In the genomic region with DNA sequence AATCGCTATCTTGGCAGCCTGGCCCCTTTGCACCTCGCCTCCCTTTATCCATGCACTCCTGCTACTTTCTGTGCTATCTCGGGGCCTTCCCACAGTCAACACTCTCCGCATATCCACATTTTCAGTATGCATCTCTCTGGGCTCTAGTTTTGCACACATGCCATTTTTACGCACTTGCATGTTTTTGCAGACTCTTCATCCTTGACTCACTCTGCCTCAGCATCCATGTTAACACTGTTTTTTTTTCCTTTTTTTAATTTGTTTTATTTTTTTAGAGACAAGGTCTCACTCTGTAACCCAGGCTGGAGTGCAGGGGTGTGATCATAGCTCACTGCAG, we compare ENCODE assay signal across 10 cellular contexts. TPM values are rescaled to one million over a fixed set of nuclear protein-coding genes. Genes with fewer than 3 reads are reported as not detected.
DNase-seq lines count a peak whose midpoint lies in the region; ATAC-seq, FAIRE-seq and TF ChIP-seq lines count a peak whose summit lies in the region.
"Had no signal": no experiment of that assay in that cellular context is flagged by ENCODE, and none has a peak within 500 bp of the region (broad histone marks: within the 10 kb centered on the region; RNA-seq: fewer than 3 reads in every experiment).

No MANE protein-coding gene starts in this region.

- no peaks in the 10 kb centered on the region for H3K36me3 ChIP-seq in GM23248 (ENCODE audit: low read depth)
- H3K36me3 ChIP-seq in K562 (ENCODE audit: control insufficient read depth, insufficient read depth, low read length): no peaks in the 10 kb centered on the region
- no peaks in the 10 kb centered on the region for H3K36me3 ChIP-seq in iPS-18a (ENCODE audit: control insufficient read depth, low read depth, low read length)
- H3K36me3 ChIP-seq in stomach smooth muscle (ENCODE audit: control insufficient read depth in 2 of 2, insufficient read depth in 2 of 2, low read length in 2 of 2): no peaks in the 10 kb centered on the region

- DNase-seq in GM23248: peak; percentile 72
- no peak for DNase-seq in K562 (ENCODE audit: extremely low read depth in 1 of 4, low spot score in 3 of 4)
- DNase-seq in GM19238 (ENCODE audit: insufficient read length, low spot score): no peak
- DNase-seq in COLO829 (ENCODE audit: low spot score): no peak
- DNase-seq: effector CD8-positive, alpha-beta T cell had no signal

- H3K79me2 ChIP-seq in GM23248 (ENCODE audit: insufficient read depth): 0 out of 2 replicates have a peak, but pooled peaks cover 8% of the 10 kb centered on the region
- H3K79me2 ChIP-seq in K562 (ENCODE audit: control insufficient read depth, insufficient read depth, low read length): peaks cover 7% of the 10 kb centered on the region; the same call in 1 of the 3 replicates

- in situ Hi-C loops in GM23248 (cut with MboI) (no loop called here), K562 (cut with MboI) (no loop called here)

- H4K20me1 ChIP-seq in GM23248 (ENCODE audit: insufficient read depth) (no peaks in the 10 kb centered on the region), K562 (replicated peaks; ENCODE audit: control insufficient read depth, insufficient read depth, low read length) (no peaks in the 10 kb centered on the region)

- H3K27me3 ChIP-seq in GM23248 (replicated peaks; ENCODE audit: insufficient read depth) (no peaks in the 10 kb centered on the region), K562 (ENCODE audit: control insufficient read depth in 2 of 2, insufficient read depth in 2 of 2, low read length in 2 of 2) (no peaks in the 10 kb centered on the region), iPS-18a (ENCODE audit: control insufficient read depth, insufficient read depth, low read length) (no peaks in the 10 kb centered on the region), stomach smooth muscle (ENCODE audit: control insufficient read depth in 1 of 2, insufficient read depth in 2 of 2, low read length in 2 of 2) (no peaks in the 10 kb centered on the region)

- H2AFZ ChIP-seq in GM23248 (peak overlapping the region; percentile 88), K562 (ENCODE audit: low read depth, low read length) (no peak overlapping the region)

- peaks cover 7% of the 10 kb centered on the region; the same call in 1 of the 2 replicates for H3F3A ChIP-seq in GM23248 (ENCODE audit: insufficient read depth)

- TF ChIP-seq POLR2A in K562 (conservative IDR thresholded peaks at IDR 0.05): no peak

- H3K27ac ChIP-seq in GM23248 (peak overlapping the region; percentile 38), K562 (ENCODE audit: extremely low read depth, low read depth, low read length) (no peak overlapping the region), iPS-18a (ENCODE audit: low read length) (no peak overlapping the region), stomach smooth muscle (ENCODE audit: low read length) (peak overlapping the region; percentile 55)

- TF ChIP-seq CTCF in K562 (IDR thresholded peaks at IDR 0.05 in 2 of 3, conservative IDR thresholded peaks at IDR 0.05 in 1 of 3; ENCODE audit: insufficient read depth in 2 of 3, low read depth in 1 of 3, low read length in 3 of 3): no peak

- H3K4me3 ChIP-seq in GM23248: peak overlapping the region; percentile 77
- no peak overlapping the region for H3K4me3 ChIP-seq in K562
- H3K4me3 ChIP-seq in iPS-18a (ENCODE audit: low read length): peak overlapping the region; percentile 30
- H3K4me3 ChIP-seq in stomach smooth muscle (ENCODE audit: low read length in 2 of 2): peak overlapping the region; percentile 55 to 68

- peak overlapping the region; percentile 60 for H3K9ac ChIP-seq in GM23248
- H3K9ac ChIP-seq in K562 (ENCODE audit: insufficient read depth in 1 of 2, low read depth in 2 of 2, low read length in 2 of 2): peak overlapping the region in 1 of 2 experiments; percentile 52; a peak in 1 of 4 replicates
- no peak overlapping the region for H3K9ac ChIP-seq in iPS-18a (ENCODE audit: low read length)
- no peak overlapping the region for H3K9ac ChIP-seq in stomach smooth muscle (ENCODE audit: low read length in 2 of 2)

- ATAC-seq in K562 (no peak), HG02642 (IDR thresholded peaks at IDR 0.05; ENCODE audit: poor library complexity, unreplicated experiment) (no peak), GM21423 (IDR thresholded peaks at IDR 0.05; ENCODE audit: unreplicated experiment) (no peak)

- no TSS peak for BruUV-seq in K562 (replicated peaks; lab: Mats Ljungman, UMichigan)

- no peaks in the 10 kb centered on the region for H3K9me2 ChIP-seq in GM23248 (ENCODE audit: insufficient read depth)

- no peak for TF ChIP-seq EP300 in K562 (IDR thresholded peaks at IDR 0.05; ENCODE audit: low read length)

- H3K9me3 ChIP-seq in GM23248 (ENCODE audit: low read depth) (no peaks in the 10 kb centered on the region), K562 (replicated peaks; ENCODE audit: control insufficient read depth, insufficient read depth, low read depth, low read length) (no peaks in the 10 kb centered on the region), iPS-18a (ENCODE audit: control insufficient read depth, low read depth, low read length) (no peaks in the 10 kb centered on the region), stomach smooth muscle (ENCODE audit: control insufficient read depth in 2 of 2, low read length in 2 of 2) (no peaks in the 10 kb centered on the region)

- POLR2A ChIA-PET in K562 (lab: Yijun Ruan, JAX): interaction anchor here (1.3 kb wide), 1 partner anchor 19 kb away, joined by 3 read pairs; no protein-coding TSS in a partner anchor

- FAIRE-seq in K562 (lab: Jason Lieb, UNC): peak; percentile 64

- WGBS in GM23248 (ENCODE audit: low coverage in 1 of 2, low lambda C conversion rate in 2 of 2, missing lambda C conversion rate in 2 of 2), 2 experiments: 3 to 4% methylated on average over 5 of the region's 5 CpGs
- WGBS in K562 (ENCODE audit: insufficient coverage, low coverage, missing lambda C conversion rate): 67% methylated on average over 4 of the region's 5 CpGs

- CTCF ChIA-PET in K562 (lab: Yijun Ruan, JAX; ENCODE audit: low intra/inter-chr PET ratio): no interaction called here

- no peaks in the 10 kb centered on the region for H3K9me1 ChIP-seq in K562 (ENCODE audit: control insufficient read depth, insufficient read depth, low read length)

- H3K4me2 ChIP-seq in GM23248 (ENCODE audit: unreplicated experiment) (peak overlapping the region; percentile 89), K562 (ENCODE audit: insufficient read depth, low read length) (no peak overlapping the region)

- intact Hi-C loops in K562 (cut with micrococcal nuclease): no loop called here

- H3K4me1 ChIP-seq in GM23248 (ENCODE audit: insufficient read depth): peaks cover 24% of the 10 kb centered on the region
- peaks cover 24 to 71% of the 10 kb centered on the region in 2 experiments for H3K4me1 ChIP-seq in K562 (replicated peaks in 1 of 2; ENCODE audit: control insufficient read depth in 2 of 2, insufficient read depth in 2 of 2, low read length in 2 of 2)
- peaks cover 27% of the 10 kb centered on the region for H3K4me1 ChIP-seq in iPS-18a (ENCODE audit: control insufficient read depth, low read depth, low read length)
- H3K4me1 ChIP-seq in stomach smooth muscle (ENCODE audit: control insufficient read depth, insufficient read depth, low read length): peaks cover 55% of the 10 kb centered on the region

- TF ChIP-seq RAD21 in K562 (CRISPR knock-in tag; conservative IDR thresholded peaks at IDR 0.05 in 1 of 2, IDR thresholded peaks at IDR 0.05 in 1 of 2): no peak

RNA-seq across cellular contexts. Expression of a gene that starts 2.5 kb away (rescaled TPM):
- total RNA-seq in GM23248 (2014; rRNA removed; shearing (Covaris generic)): 0.22 TPM in 1 of 2 replicates, not detected in the other
- polyA plus RNA-seq in GM23248 (2016; fragmentation: Nextera tagmentation; extraction: Ambion mirVana): 2.7 and 3.1 TPM in 2 replicates
- total RNA-seq in K562 (2011; cell fraction: chromatin; rRNA removed; ENCODE audit: low replicate concordance): 1.8 and 3.4 TPM in 2 replicates
- total RNA-seq in K562 (2011; cell fraction: nucleolus; rRNA removed): 2.5 and 3.2 TPM in 2 replicates
- total RNA-seq in K562 (2011; cell fraction: nucleoplasm; rRNA removed): 2.4 and 2.7 TPM in 2 replicates
- 0.27 and 0.45 TPM in 2 replicates for total RNA-seq in K562 (2014; rRNA removed)
- total RNA-seq in K562 (2014; rRNA removed; fragmentation: Illumina TruSeq; extraction: Trizol): 0.22 and 0.29 TPM in 2 replicates
- total RNA-seq in K562 (2015; rRNA removed; fragmentation: Illumina TruSeq; extraction: Trizol): 0.49 and 0.51 TPM in 2 replicates
- 1.00 and 1.3 TPM in 2 replicates for total RNA-seq in K562 (2021)
- 0.27 and 0.29 TPM in 2 replicates for polyA plus RNA-seq in K562 (2011; rRNA removed)
- 0.37 and 0.70 TPM in 2 replicates for polyA plus RNA-seq in K562 (2011; cell fraction: cytosol; rRNA removed)
- 0.66 and 0.73 TPM in 2 replicates for polyA plus RNA-seq in K562 (2011; cell fraction: nucleus; rRNA removed)
- polyA plus RNA-seq in K562 (2012): 0.50 and 0.64 TPM in 2 replicates
- 0.55 and 0.73 TPM in 2 replicates for polyA plus RNA-seq in K562 (2014; fragmentation: Illumina TruSeq; extraction: Trizol)
- polyA plus RNA-seq in K562 (2014; fragmentation: Nextera tagmentation; extraction: Ambion mirVana): under 1 TPM in 1 of 2 experiments, not detected in 1; 0.08 TPM
- 0.84 and 0.91 TPM in 2 replicates for polyA plus RNA-seq in K562 (2014; rRNA removed)
- 0.35 and 0.51 TPM in 2 replicates for polyA minus RNA-seq in K562 (2011; rRNA and poly(A)+ RNA removed)
- polyA minus RNA-seq in K562 (2011; cell fraction: cytosol; rRNA and poly(A)+ RNA removed): not detected in 2 replicates
- 0.67 and 0.78 TPM in 2 replicates for polyA minus RNA-seq in K562 (2011; cell fraction: nucleus; rRNA and poly(A)+ RNA removed)

RNA-seq across cellular contexts. Expression of a gene that starts 21.3 kb away (rescaled TPM):
- total RNA-seq in GM23248 (2014; rRNA removed; shearing (Covaris generic)): not detected in 2 replicates
- polyA plus RNA-seq in GM23248 (2016; fragmentation: Nextera tagmentation; extraction: Ambion mirVana) (0.24 and 0.25 TPM in 2 replicates), K562 (2011; rRNA removed) (not detected in 2 replicates), K562 (2014; fragmentation: Illumina TruSeq; extraction: Trizol) (not detected in 2 replicates), K562 (2014; fragmentation: Nextera tagmentation; extraction: Ambion mirVana) (under 1 TPM; 0.03 to 0.04 TPM), K562 (2014; rRNA removed) (not detected in 2 replicates)
- total RNA-seq in K562 (2011; cell fraction: chromatin; rRNA removed; ENCODE audit: low replicate concordance): not detected in 2 replicates
- not detected in 2 replicates for total RNA-seq in K562 (2011; cell fraction: nucleolus; rRNA removed)
- total RNA-seq in K562 (2011; cell fraction: nucleoplasm; rRNA removed): not detected in 2 replicates
- total RNA-seq in K562 (2014; rRNA removed) (not detected in 2 replicates), K562 (2014; rRNA removed; fragmentation: Illumina TruSeq; extraction: Trizol) (not detected in 2 replicates), K562 (2015; rRNA removed; fragmentation: Illumina TruSeq; extraction: Trizol) (not detected in 2 replicates), K562 (2021) (not detected in 2 replicates)
- polyA plus RNA-seq in K562 (2011; cell fraction: cytosol; rRNA removed): not detected in 2 replicates
- polyA plus RNA-seq in K562 (2011; cell fraction: nucleus; rRNA removed): not detected in 2 replicates
- polyA plus RNA-seq in K562 (2012): 0.21 and 0.40 TPM in 2 replicates
- not detected in 2 replicates for polyA minus RNA-seq in K562 (2011; rRNA and poly(A)+ RNA removed)
- polyA minus RNA-seq in K562 (2011; cell fraction: cytosol; rRNA and poly(A)+ RNA removed): not detected in 2 replicates
- polyA minus RNA-seq in K562 (2011; cell fraction: nucleus; rRNA and poly(A)+ RNA removed): not detected in 2 replicates

RNA-seq across cellular contexts. Expression of a gene that starts 23.4 kb away (rescaled TPM):
- not detected in 2 replicates for total RNA-seq in GM23248 (2014; rRNA removed; shearing (Covaris generic))
- 0.09 and 0.44 TPM in 2 replicates for polyA plus RNA-seq in GM23248 (2016; fragmentation: Nextera tagmentation; extraction: Ambion mirVana)
- total RNA-seq in K562 (2011; cell fraction: chromatin; rRNA removed; ENCODE audit: low replicate concordance): 10.4 and 13.7 TPM in 2 replicates
- total RNA-seq in K562 (2011; cell fraction: nucleolus; rRNA removed): 7.4 and 8.8 TPM in 2 replicates
- total RNA-seq in K562 (2011; cell fraction: nucleoplasm; rRNA removed): 10.0 and 11.1 TPM in 2 replicates
- 2.7 and 3.7 TPM in 2 replicates for total RNA-seq in K562 (2014; rRNA removed)
- total RNA-seq in K562 (2014; rRNA removed; fragmentation: Illumina TruSeq; extraction: Trizol): 0.58 and 0.61 TPM in 2 replicates
- total RNA-seq in K562 (2015; rRNA removed; fragmentation: Illumina TruSeq; extraction: Trizol): 1.4 and 1.7 TPM in 2 replicates
- total RNA-seq in K562 (2021): 3.4 and 4.6 TPM in 2 replicates
- 1.4 and 2.1 TPM in 2 replicates for polyA plus RNA-seq in K562 (2011; rRNA removed)
- 2.3 and 3.3 TPM in 2 replicates for polyA plus RNA-seq in K562 (2011; cell fraction: cytosol; rRNA removed)
- 5.2 and 8.5 TPM in 2 replicates for polyA plus RNA-seq in K562 (2011; cell fraction: nucleus; rRNA removed)
- polyA plus RNA-seq in K562 (2012): 3.2 and 5.2 TPM in 2 replicates
- polyA plus RNA-seq in K562 (2014; fragmentation: Illumina TruSeq; extraction: Trizol): 1.5 and 2.6 TPM in 2 replicates
- polyA plus RNA-seq in K562 (2014; fragmentation: Nextera tagmentation; extraction: Ambion mirVana): under 1 TPM; 0.20 to 0.24 TPM
- polyA plus RNA-seq in K562 (2014; rRNA removed): 4.7 and 6.1 TPM in 2 replicates
- polyA minus RNA-seq in K562 (2011; rRNA and poly(A)+ RNA removed): 1.1 and 1.6 TPM in 2 replicates
- polyA minus RNA-seq in K562 (2011; cell fraction: cytosol; rRNA and poly(A)+ RNA removed): 1.0 and 4.6 TPM in 2 replicates
- polyA minus RNA-seq in K562 (2011; cell fraction: nucleus; rRNA and poly(A)+ RNA removed): 1.3 and 2.0 TPM in 2 replicates

RNA-seq across cellular contexts. Expression of a gene that starts 29.7 kb away (rescaled TPM):
- total RNA-seq in GM23248 (2014; rRNA removed; shearing (Covaris generic)): not detected in 2 replicates
- polyA plus RNA-seq in GM23248 (2016; fragmentation: Nextera tagmentation; extraction: Ambion mirVana): not detected in 2 replicates
- total RNA-seq in K562 (2011; cell fraction: chromatin; rRNA removed; ENCODE audit: low replicate concordance): 23.8 and 28.5 TPM in 2 replicates
- 10.5 and 17.9 TPM in 2 replicates for total RNA-seq in K562 (2011; cell fraction: nucleolus; rRNA removed)
- 18.7 and 19.0 TPM in 2 replicates for total RNA-seq in K562 (2011; cell fraction: nucleoplasm; rRNA removed)
- total RNA-seq in K562 (2014; rRNA removed): 0.14 and 0.78 TPM in 2 replicates
- 0.61 and 1.3 TPM in 2 replicates for total RNA-seq in K562 (2014; rRNA removed; fragmentation: Illumina TruSeq; extraction: Trizol)
- 0.40 and 0.49 TPM in 2 replicates for total RNA-seq in K562 (2015; rRNA removed; fragmentation: Illumina TruSeq; extraction: Trizol)
- total RNA-seq in K562 (2021): 2.1 and 2.2 TPM in 2 replicates
- polyA plus RNA-seq in K562 (2011; rRNA removed): 0.54 and 0.57 TPM in 2 replicates
- 0.16 and 0.67 TPM in 2 replicates for polyA plus RNA-seq in K562 (2011; cell fraction: cytosol; rRNA removed)
- polyA plus RNA-seq in K562 (2011; cell fraction: nucleus; rRNA removed): 3.1 and 3.5 TPM in 2 replicates
- 1.4 and 1.7 TPM in 2 replicates for polyA plus RNA-seq in K562 (2012)
- polyA plus RNA-seq in K562 (2014; fragmentation: Illumina TruSeq; extraction: Trizol): 0.29 and 1.1 TPM in 2 replicates
- under 1 TPM; 0.24 to 0.73 TPM for polyA plus RNA-seq in K562 (2014; fragmentation: Nextera tagmentation; extraction: Ambion mirVana)
- polyA plus RNA-seq in K562 (2014; rRNA removed): 0.39 and 1.2 TPM in 2 replicates
- 0.63 TPM in 1 of 2 replicates, not detected in the other for polyA minus RNA-seq in K562 (2011; rRNA and poly(A)+ RNA removed)
- not detected in 2 replicates for polyA minus RNA-seq in K562 (2011; cell fraction: cytosol; rRNA and poly(A)+ RNA removed)
- polyA minus RNA-seq in K562 (2011; cell fraction: nucleus; rRNA and poly(A)+ RNA removed): 0.67 and 0.89 TPM in 2 replicates
- total RNA-seq: lower leg skin had no signal

RNA-seq across cellular contexts. Expression of a gene that starts 35.4 kb away (rescaled TPM):
- not detected in 2 replicates for total RNA-seq in GM23248 (2014; rRNA removed; shearing (Covaris generic))
- polyA plus RNA-seq in GM23248 (2016; fragmentation: Nextera tagmentation; extraction: Ambion mirVana) (not detected in 2 replicates), K562 (2011; rRNA removed) (3.2 and 5.0 TPM in 2 replicates), K562 (2014; fragmentation: Illumina TruSeq; extraction: Trizol) (7.9 and 8.8 TPM in 2 replicates), K562 (2014; fragmentation: Nextera tagmentation; extraction: Ambion mirVana) (1 to 10 TPM; 2.3 to 3.1 TPM), K562 (2014; rRNA removed) (16.3 and 18.3 TPM in 2 replicates)
- total RNA-seq in K562 (2011; cell fraction: chromatin; rRNA removed; ENCODE audit: low replicate concordance): 53.2 and 80.3 TPM in 2 replicates
- total RNA-seq in K562 (2011; cell fraction: nucleolus; rRNA removed): 51.5 and 67.9 TPM in 2 replicates
- total RNA-seq in K562 (2011; cell fraction: nucleoplasm; rRNA removed): 56.0 and 63.6 TPM in 2 replicates
- total RNA-seq in K562 (2014; rRNA removed) (15.5 and 17.2 TPM in 2 replicates), K562 (2014; rRNA removed; fragmentation: Illumina TruSeq; extraction: Trizol) (8.9 TPM in 2 replicates), K562 (2015; rRNA removed; fragmentation: Illumina TruSeq; extraction: Trizol) (5.0 TPM in 2 replicates), K562 (2021) (18.5 and 19.6 TPM in 2 replicates)
- polyA plus RNA-seq in K562 (2011; cell fraction: cytosol; rRNA removed): 2.2 and 4.8 TPM in 2 replicates
- polyA plus RNA-seq in K562 (2011; cell fraction: nucleus; rRNA removed): 5.3 and 17.6 TPM in 2 replicates
- 4.8 and 9.2 TPM in 2 replicates for polyA plus RNA-seq in K562 (2012)
- polyA minus RNA-seq in K562 (2011; rRNA and poly(A)+ RNA removed): 1.1 and 3.1 TPM in 2 replicates
- 1.4 and 4.4 TPM in 2 replicates for polyA minus RNA-seq in K562 (2011; cell fraction: cytosol; rRNA and poly(A)+ RNA removed)
- polyA minus RNA-seq in K562 (2011; cell fraction: nucleus; rRNA and poly(A)+ RNA removed): 3.2 and 5.3 TPM in 2 replicates

Comparison
In these comparisons a context has a peak if more than half of its experiments do, and no peak if none do; other contexts are left out.
1. H3K27ac ChIP-seq: peak in GM23248 (single experiment) and stomach smooth muscle (single experiment); none in K562 (single experiment) and iPS-18a (single experiment).